8 cellular contexts compared by ENCODE assay signal in genomic region chr3:39639344-39640236, GRCh38.
DNase-seq lines count a peak whose midpoint lies in the region; ATAC-seq, FAIRE-seq and TF ChIP-seq lines count a peak whose summit lies in the region.

No MANE protein-coding gene starts in this region.

- 0 out of 5 replicates have a peak, but pooled peaks of 1 of the 2 experiments have one; percentile 18 for TF ChIP-seq EP300 in A549 (IDR thresholded peaks at IDR 0.05)

- H3K4me3 ChIP-seq in A549: no peak overlapping the region
- no peak overlapping the region for H3K4me3 ChIP-seq in H7 (ENCODE audit: insufficient read depth, low read depth, low read length)
- H3K4me3 ChIP-seq in hepatocyte: no peak overlapping the region
- no peak overlapping the region for H3K4me3 ChIP-seq in thoracic aorta

- H4K20me1 ChIP-seq in hepatocyte (ENCODE audit: insufficient read depth, poor library complexity, severe bottlenecking): no peaks in the 10 kb centered on the region

- WGBS in A549 (ENCODE audit: missing lambda C conversion rate): 34% methylated on average over 5 of the region's 5 CpGs
- 71% methylated on average over 5 of the region's 5 CpGs for WGBS in hepatocyte (ENCODE audit: low lambda C conversion rate, missing lambda C conversion rate)

- DNase-seq in A549 (ENCODE audit: low read depth in 1 of 2, low spot score in 1 of 2) (peak; percentile 87 to 91), H7 (peak; percentile 27), T1000 (lab: John Stamatoyannopoulos, UW) (peak; percentile 64), hepatocyte (ENCODE audit: low spot score) (peak; percentile 85), thoracic aorta (ENCODE audit: low spot score) (peak; percentile 3), NCI-H2196 treated with DMSO at 0.1 percent for 48 hours (lab: John Stamatoyannopoulos, UW; ENCODE audit: unreplicated experiment) (no peak), NCI-H1105 treated with DMSO at 0.1 percent for 48 hours (lab: John Stamatoyannopoulos, UW) (no peak)

- TF ChIP-seq CTCF in A549 (IDR thresholded peaks at IDR 0.05) (no peak), hepatocyte (IDR thresholded peaks at IDR 0.05; ENCODE audit: poor library complexity) (no peak), thoracic aorta (IDR thresholded peaks at IDR 0.05) (no peak)

- TF ChIP-seq RAD21 in A549 (conservative IDR thresholded peaks at IDR 0.05 in 1 of 2, IDR thresholded peaks at IDR 0.05 in 1 of 2): no peak

- TF ChIP-seq POLR2A in A549 (IDR thresholded peaks at IDR 0.05; ENCODE audit: low read length): no peak

- H3K27ac ChIP-seq in A549: peak overlapping the region; percentile 84 to 87
- H3K27ac ChIP-seq in hepatocyte: no peak overlapping the region
- H3K27ac ChIP-seq in thoracic aorta: no peak overlapping the region

- H3K79me2 ChIP-seq in hepatocyte: no peaks in the 10 kb centered on the region

- H3K36me3 ChIP-seq in H7 (replicated peaks; ENCODE audit: control insufficient read depth, insufficient read depth, low read length) (no peaks in the 10 kb centered on the region), hepatocyte (replicated peaks; ENCODE audit: insufficient read depth, low read depth) (no peaks in the 10 kb centered on the region), thoracic aorta (no peaks in the 10 kb centered on the region)

- no peaks in the 10 kb centered on the region for H3K9me2 ChIP-seq in hepatocyte (replicated peaks; ENCODE audit: insufficient read depth)

- CTCF ChIA-PET in A549 (lab: Yijun Ruan, JAX): interaction anchor here (0.6 to 2.9 kb wide), 6 partner anchors 15 to 678 kb away, joined by 3 to 15 read pairs (median 4); no protein-coding TSS in a partner anchor

- H3K27me3 ChIP-seq in H7 (ENCODE audit: control insufficient read depth, insufficient read depth, low read length) (no peaks in the 10 kb centered on the region), hepatocyte (no peaks in the 10 kb centered on the region), thoracic aorta (replicated peaks; ENCODE audit: insufficient read depth) (no peaks in the 10 kb centered on the region)

- H2AFZ ChIP-seq in hepatocyte: no peak overlapping the region

- peak overlapping the region; percentile 77 for H3K4me2 ChIP-seq in A549
- H3K4me2 ChIP-seq in hepatocyte: no peak overlapping the region

- H3K4me1 ChIP-seq in A549 (peaks cover 22% of the 10 kb centered on the region), hepatocyte (ENCODE audit: insufficient read depth) (peaks cover 3% of the 10 kb centered on the region), thoracic aorta (ENCODE audit: control insufficient read depth in 1 of 2, low read depth in 2 of 2) (peaks cover 0 to 4% of the 10 kb centered on the region in 2 donors)

- POLR2A ChIA-PET in A549 (lab: Yijun Ruan, JAX): no interaction called here

- peak; percentile 96 for FAIRE-seq in A549 (lab: Jason Lieb, UNC)

- H3K9me3 ChIP-seq in A549 (no peaks in the 10 kb centered on the region), hepatocyte (ENCODE audit: low read depth) (no peaks in the 10 kb centered on the region), thoracic aorta (no peaks in the 10 kb centered on the region)

- ATAC-seq in A549 (peak; percentile 98 to 100), thoracic aorta (ENCODE audit: insufficient number of reproducible peaks, low FRiP score, low read depth) (peak; percentile 68), GM19397 (IDR thresholded peaks at IDR 0.05; ENCODE audit: unreplicated experiment) (no peak)

TF ChIP-seq in A549, 52 proteins besides CTCF, POLR2A, EP300 and RAD21:
- TF ChIP-seq MAFK (IDR thresholded peaks at IDR 0.05; ENCODE audit: partially characterized antibody): peak; percentile 95
- TF ChIP-seq JUNB (IDR thresholded peaks at IDR 0.05): peak; percentile 86
- peak; percentile 42; the same call in 1 of the 2 replicates for TF ChIP-seq GATA3 (IDR thresholded peaks at IDR 0.05; ENCODE audit: borderline replicate concordance)
- TF ChIP-seq FOSL2 (IDR thresholded peaks at IDR 0.05): peak; percentile 92; the same call in 1 of the 2 replicates
- peak; percentile 96 for TF ChIP-seq FOSL2 (CRISPR knock-in tag; IDR thresholded peaks at IDR 0.05)
- TF ChIP-seq NFE2L2 (conservative IDR thresholded peaks at IDR 0.05; ENCODE audit: low read length): peak; percentile 76
- no peak for TF ChIP-seq ELK1 (IDR thresholded peaks at IDR 0.05; ENCODE audit: low read depth, low read length)
- peak in 1 of 2 experiments; percentile 48; a peak in 1 of 5 replicates for TF ChIP-seq JUN (IDR thresholded peaks at IDR 0.05)
- no peak for TF ChIP-seq TFCP2L1 (CRISPR knock-in tag; IDR thresholded peaks at IDR 0.05)
- TF ChIP-seq MAX (IDR thresholded peaks at IDR 0.05): peak; percentile 43; the same call in 1 of the 2 replicates

Comparison
In these comparisons a context has a peak if more than half of its experiments do, and no peak if none do; other contexts are left out.
1. DNase-seq: peak in A549 (2 of 2), H7 (single experiment), T1000 (single experiment), hepatocyte (single experiment) and thoracic aorta (single experiment); none in NCI-H2196 treated with DMSO at 0.1 percent for 48 hours (single experiment) and NCI-H1105 treated with DMSO at 0.1 percent for 48 hours (single experiment).
2. H3K27ac ChIP-seq: peak in A549 (2 of 2); none in hepatocyte (single experiment) and thoracic aorta (0 of 2).